Comparison of ENCODE assay signal across 2 cellular contexts in the genomic region with DNA sequence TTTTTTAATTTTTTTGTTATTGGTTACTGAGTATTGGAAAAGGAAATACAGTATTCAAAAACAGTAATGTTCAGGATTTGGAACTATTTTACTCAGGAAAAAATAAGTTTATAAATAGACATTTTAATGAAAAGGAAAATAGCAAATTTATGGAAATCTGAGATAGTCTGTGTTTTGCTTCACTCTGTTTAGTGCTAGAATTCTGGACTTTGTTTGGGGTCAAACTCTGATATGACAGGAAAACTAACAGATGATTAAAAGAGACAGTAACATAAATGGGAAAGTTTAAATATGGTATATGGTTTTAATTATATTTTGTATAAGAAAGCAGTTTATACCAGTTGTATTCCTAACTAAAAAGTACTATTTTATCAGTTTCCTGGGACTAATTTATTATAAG.
TF ChIP-seq lines count a peak whose summit lies in the region.

No MANE protein-coding gene starts in this region.

TF ChIP-seq in GM12878, 131 proteins besides CTCF, POLR2A, EP300 and RAD21:
- TF ChIP-seq BMI1 (IDR thresholded peaks at IDR 0.05; ENCODE audit: borderline replicate concordance) (no peak), TCF3 (IDR thresholded peaks at IDR 0.05; ENCODE audit: borderline replicate concordance, insufficient read depth, low read depth, low read length) (no peak), WRNIP1 (IDR thresholded peaks at IDR 0.05; ENCODE audit: borderline replicate concordance, low read depth, low read length) (no peak), TCF12 (IDR thresholded peaks at IDR 0.05; ENCODE audit: low read depth, low read length) (no peak), CREM (IDR thresholded peaks at IDR 0.05; ENCODE audit: low read depth) (no peak), ESRRA (IDR thresholded peaks at IDR 0.05; ENCODE audit: low read length) (no peak), BCL11A (IDR thresholded peaks at IDR 0.05; ENCODE audit: low read depth, low read length) (no peak), SPI1 (IDR thresholded peaks at IDR 0.05; ENCODE audit: borderline replicate concordance, insufficient read depth, low read depth, low read length) (no peak), SIX5 (IDR thresholded peaks at IDR 0.05; ENCODE audit: low read depth, low read length, severe bottlenecking) (no peak), SRF (IDR thresholded peaks at IDR 0.05; ENCODE audit: low read depth in 2 of 2, low read length in 2 of 2) (no peak), EZH2 (IDR thresholded peaks at IDR 0.05; ENCODE audit: borderline replicate concordance, control insufficient read depth, low read depth, low read length) (no peak), STAT3 (IDR thresholded peaks at IDR 0.05; ENCODE audit: low read depth, low read length) (no peak), CHD4 (IDR thresholded peaks at IDR 0.05) (no peak), YBX1 (IDR thresholded peaks at IDR 0.05) (no peak), EED (IDR thresholded peaks at IDR 0.05; ENCODE audit: low read depth) (no peak), IRF4 (IDR thresholded peaks at IDR 0.05; ENCODE audit: low read depth, low read length) (no peak), RFX5 (IDR thresholded peaks at IDR 0.05; ENCODE audit: low read depth, low read length) (no peak), RELA (IDR thresholded peaks at IDR 0.05; ENCODE audit: borderline replicate concordance, partially characterized antibody) (no peak)
- TF ChIP-seq, protein P1, sequence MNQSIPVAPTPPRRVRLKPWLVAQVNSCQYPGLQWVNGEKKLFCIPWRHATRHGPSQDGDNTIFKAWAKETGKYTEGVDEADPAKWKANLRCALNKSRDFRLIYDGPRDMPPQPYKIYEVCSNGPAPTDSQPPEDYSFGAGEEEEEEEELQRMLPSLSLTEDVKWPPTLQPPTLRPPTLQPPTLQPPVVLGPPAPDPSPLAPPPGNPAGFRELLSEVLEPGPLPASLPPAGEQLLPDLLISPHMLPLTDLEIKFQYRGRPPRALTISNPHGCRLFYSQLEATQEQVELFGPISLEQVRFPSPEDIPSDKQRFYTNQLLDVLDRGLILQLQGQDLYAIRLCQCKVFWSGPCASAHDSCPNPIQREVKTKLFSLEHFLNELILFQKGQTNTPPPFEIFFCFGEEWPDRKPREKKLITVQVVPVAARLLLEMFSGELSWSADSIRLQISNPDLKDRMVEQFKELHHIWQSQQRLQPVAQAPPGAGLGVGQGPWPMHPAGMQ (IDR thresholded peaks at IDR 0.05; ENCODE audit: borderline replicate concordance), result no peak
- TF ChIP-seq, protein P2, sequence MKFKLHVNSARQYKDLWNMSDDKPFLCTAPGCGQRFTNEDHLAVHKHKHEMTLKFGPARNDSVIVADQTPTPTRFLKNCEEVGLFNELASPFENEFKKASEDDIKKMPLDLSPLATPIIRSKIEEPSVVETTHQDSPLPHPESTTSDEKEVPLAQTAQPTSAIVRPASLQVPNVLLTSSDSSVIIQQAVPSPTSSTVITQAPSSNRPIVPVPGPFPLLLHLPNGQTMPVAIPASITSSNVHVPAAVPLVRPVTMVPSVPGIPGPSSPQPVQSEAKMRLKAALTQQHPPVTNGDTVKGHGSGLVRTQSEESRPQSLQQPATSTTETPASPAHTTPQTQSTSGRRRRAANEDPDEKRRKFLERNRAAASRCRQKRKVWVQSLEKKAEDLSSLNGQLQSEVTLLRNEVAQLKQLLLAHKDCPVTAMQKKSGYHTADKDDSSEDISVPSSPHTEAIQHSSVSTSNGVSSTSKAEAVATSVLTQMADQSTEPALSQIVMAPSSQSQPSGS (IDR thresholded peaks at IDR 0.05; ENCODE audit: low read length), result no peak

TF ChIP-seq in liver, 16 proteins besides CTCF, POLR2A, EP300 and RAD21:
- no peak for TF ChIP-seq FOXA2 (IDR thresholded peaks at IDR 0.05)
- peak; percentile 20 to 43 for TF ChIP-seq RXRA (IDR thresholded peaks at IDR 0.05)
- no peak for TF ChIP-seq TAF1 (conservative IDR thresholded peaks at IDR 0.05)
- TF ChIP-seq, protein P3, sequence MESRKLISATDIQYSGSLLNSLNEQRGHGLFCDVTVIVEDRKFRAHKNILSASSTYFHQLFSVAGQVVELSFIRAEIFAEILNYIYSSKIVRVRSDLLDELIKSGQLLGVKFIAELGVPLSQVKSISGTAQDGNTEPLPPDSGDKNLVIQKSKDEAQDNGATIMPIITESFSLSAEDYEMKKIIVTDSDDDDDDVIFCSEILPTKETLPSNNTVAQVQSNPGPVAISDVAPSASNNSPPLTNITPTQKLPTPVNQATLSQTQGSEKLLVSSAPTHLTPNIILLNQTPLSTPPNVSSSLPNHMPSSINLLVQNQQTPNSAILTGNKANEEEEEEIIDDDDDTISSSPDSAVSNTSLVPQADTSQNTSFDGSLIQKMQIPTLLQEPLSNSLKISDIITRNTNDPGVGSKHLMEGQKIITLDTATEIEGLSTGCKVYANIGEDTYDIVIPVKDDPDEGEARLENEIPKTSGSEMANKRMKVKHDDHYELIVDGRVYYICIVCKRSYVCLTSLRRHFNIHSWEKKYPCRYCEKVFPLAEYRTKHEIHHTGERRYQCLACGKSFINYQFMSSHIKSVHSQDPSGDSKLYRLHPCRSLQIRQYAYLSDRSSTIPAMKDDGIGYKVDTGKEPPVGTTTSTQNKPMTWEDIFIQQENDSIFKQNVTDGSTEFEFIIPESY (IDR thresholded peaks at IDR 0.05), result no peak
- TF ChIP-seq SP1 (IDR thresholded peaks at IDR 0.05), result peak; percentile 82
- no peak for TF ChIP-seq FOXA1 (IDR thresholded peaks at IDR 0.05)
- peak in 1 of 2 donors; percentile 35 for TF ChIP-seq JUND (IDR thresholded peaks at IDR 0.05)
- TF ChIP-seq HNF4G (IDR thresholded peaks at IDR 0.05), result peak; percentile 92
- TF ChIP-seq HNF4A (conservative IDR thresholded peaks at IDR 0.05), result peak; percentile 98 to 100
- TF ChIP-seq YY1 (IDR thresholded peaks at IDR 0.05), result peak; percentile 30
- TF ChIP-seq, protein P4, sequence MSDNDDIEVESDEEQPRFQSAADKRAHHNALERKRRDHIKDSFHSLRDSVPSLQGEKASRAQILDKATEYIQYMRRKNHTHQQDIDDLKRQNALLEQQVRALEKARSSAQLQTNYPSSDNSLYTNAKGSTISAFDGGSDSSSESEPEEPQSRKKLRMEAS (IDR thresholded peaks at IDR 0.05), result peak; percentile 46
- TF ChIP-seq, protein P5, sequence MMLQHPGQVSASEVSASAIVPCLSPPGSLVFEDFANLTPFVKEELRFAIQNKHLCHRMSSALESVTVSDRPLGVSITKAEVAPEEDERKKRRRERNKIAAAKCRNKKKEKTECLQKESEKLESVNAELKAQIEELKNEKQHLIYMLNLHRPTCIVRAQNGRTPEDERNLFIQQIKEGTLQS (IDR thresholded peaks at IDR 0.05), result peak; percentile 33
- TF ChIP-seq, protein P6, sequence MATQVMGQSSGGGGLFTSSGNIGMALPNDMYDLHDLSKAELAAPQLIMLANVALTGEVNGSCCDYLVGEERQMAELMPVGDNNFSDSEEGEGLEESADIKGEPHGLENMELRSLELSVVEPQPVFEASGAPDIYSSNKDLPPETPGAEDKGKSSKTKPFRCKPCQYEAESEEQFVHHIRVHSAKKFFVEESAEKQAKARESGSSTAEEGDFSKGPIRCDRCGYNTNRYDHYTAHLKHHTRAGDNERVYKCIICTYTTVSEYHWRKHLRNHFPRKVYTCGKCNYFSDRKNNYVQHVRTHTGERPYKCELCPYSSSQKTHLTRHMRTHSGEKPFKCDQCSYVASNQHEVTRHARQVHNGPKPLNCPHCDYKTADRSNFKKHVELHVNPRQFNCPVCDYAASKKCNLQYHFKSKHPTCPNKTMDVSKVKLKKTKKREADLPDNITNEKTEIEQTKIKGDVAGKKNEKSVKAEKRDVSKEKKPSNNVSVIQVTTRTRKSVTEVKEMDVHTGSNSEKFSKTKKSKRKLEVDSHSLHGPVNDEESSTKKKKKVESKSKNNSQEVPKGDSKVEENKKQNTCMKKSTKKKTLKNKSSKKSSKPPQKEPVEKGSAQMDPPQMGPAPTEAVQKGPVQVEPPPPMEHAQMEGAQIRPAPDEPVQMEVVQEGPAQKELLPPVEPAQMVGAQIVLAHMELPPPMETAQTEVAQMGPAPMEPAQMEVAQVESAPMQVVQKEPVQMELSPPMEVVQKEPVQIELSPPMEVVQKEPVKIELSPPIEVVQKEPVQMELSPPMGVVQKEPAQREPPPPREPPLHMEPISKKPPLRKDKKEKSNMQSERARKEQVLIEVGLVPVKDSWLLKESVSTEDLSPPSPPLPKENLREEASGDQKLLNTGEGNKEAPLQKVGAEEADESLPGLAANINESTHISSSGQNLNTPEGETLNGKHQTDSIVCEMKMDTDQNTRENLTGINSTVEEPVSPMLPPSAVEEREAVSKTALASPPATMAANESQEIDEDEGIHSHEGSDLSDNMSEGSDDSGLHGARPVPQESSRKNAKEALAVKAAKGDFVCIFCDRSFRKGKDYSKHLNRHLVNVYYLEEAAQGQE (IDR thresholded peaks at IDR 0.05), result peak; percentile 58
- no peak for TF ChIP-seq NR2F2 (IDR thresholded peaks at IDR 0.05)
- TF ChIP-seq GABPA (IDR thresholded peaks at IDR 0.05 in 1 of 2, conservative IDR thresholded peaks at IDR 0.05 in 1 of 2), result no peak
- no peak for TF ChIP-seq EGR1 (IDR thresholded peaks at IDR 0.05; ENCODE audit: low read depth in 2 of 2)
